25 cellular contexts compared by ENCODE assay signal in genomic region chr22:48083502-48083901, GRCh38.
DNase-seq lines count a peak whose midpoint lies in the region; ATAC-seq and TF ChIP-seq lines count a peak whose summit lies in the region.
"Had no signal": no experiment of that assay in that cellular context is flagged by ENCODE, and none has a peak within 500 bp of the region (broad histone marks: within the 10 kb centered on the region; RNA-seq: fewer than 3 reads in every experiment).

No MANE protein-coding gene starts in this region.

- POLR2A ChIA-PET in activated CD4-positive, alpha-beta memory T cell treated with anti-CD3 and anti-CD28 coated beads for 36 hours (lab: Charles Lee) = no interaction called here

- no peaks in the 10 kb centered on the region for H3F3A ChIP-seq in OCI-LY1 (ENCODE audit: insufficient read depth, low read length)

- intact Hi-C loops in natural killer cell (cut with micrococcal nuclease) = no loop called here
- intact Hi-C loops in activated CD4-positive, alpha-beta memory T cell treated with anti-CD3 and anti-CD28 coated beads for 36 hours (cut with micrococcal nuclease) = no loop called here

- H3K9me3 ChIP-seq in OCI-LY1 (ENCODE audit: low read length) = no peaks in the 10 kb centered on the region
- H3K9me3 ChIP-seq: prostate gland, upper lobe of left lung had no signal

- H3K79me2 ChIP-seq in OCI-LY1 (ENCODE audit: insufficient read depth, low read length) = no peaks in the 10 kb centered on the region

- H3K4me3 Mint-ChIP-seq in natural killer cell = peak overlapping the region; percentile 80
- no peak overlapping the region for H3K4me3 Mint-ChIP-seq in natural killer cell treated with Interleukin-12 subunit alpha and Interleukin-12 subunit beta and Interleukin-15 and Interleukin-18, amount 100 ng/mL, for 72 hours
- no peak overlapping the region for H3K4me3 Mint-ChIP-seq in activated T-cell treated with anti-CD3 and anti-CD28 coated beads, Interleukin-2, amount 50 U/mL, for 24 hours
- H3K4me3 Mint-ChIP-seq in activated CD4-positive, alpha-beta memory T cell treated with anti-CD3 and anti-CD28 coated beads for 36 hours = no peak overlapping the region
- H3K4me3 Mint-ChIP-seq: H9 had no signal

- peaks cover 42 to 43% of the 10 kb centered on the region in 2 donors for H3K27me3 Mint-ChIP-seq in natural killer cell (ENCODE audit: low read depth in 2 of 2)
- H3K27me3 Mint-ChIP-seq in natural killer cell treated with Interleukin-12 subunit alpha and Interleukin-12 subunit beta and Interleukin-15 and Interleukin-18, amount 100 ng/mL, for 72 hours = peaks cover 31 to 42% of the 10 kb centered on the region in 2 donors
- peaks cover 56% of the 10 kb centered on the region for H3K27me3 Mint-ChIP-seq in activated T-cell treated with anti-CD3 and anti-CD28 coated beads, Interleukin-2, amount 50 U/mL, for 24 hours
- H3K27me3 Mint-ChIP-seq in activated CD4-positive, alpha-beta memory T cell treated with anti-CD3 and anti-CD28 coated beads for 36 hours = peaks cover 16% of the 10 kb centered on the region

- H3K9ac ChIP-seq in OCI-LY1 (ENCODE audit: low read length) = peak overlapping the region; percentile 40; the same call in 1 of the 2 replicates

- peak overlapping the region in 1 of 2 donors; percentile 21 for H3K27ac Mint-ChIP-seq in natural killer cell
- no peak overlapping the region for H3K27ac Mint-ChIP-seq in natural killer cell treated with Interleukin-12 subunit alpha and Interleukin-12 subunit beta and Interleukin-15 and Interleukin-18, amount 100 ng/mL, for 72 hours
- H3K27ac Mint-ChIP-seq in activated T-cell treated with anti-CD3 and anti-CD28 coated beads, Interleukin-2, amount 50 U/mL, for 24 hours = no peak overlapping the region
- no peak overlapping the region for H3K27ac Mint-ChIP-seq in activated CD4-positive, alpha-beta memory T cell treated with anti-CD3 and anti-CD28 coated beads for 36 hours
- H3K27ac Mint-ChIP-seq: activated CD8-positive, alpha-beta T cell treated with anti-CD3 and anti-CD28 coated beads, Interleukin-2, amount 10 ng/mL, durations not matched to agents 7 days and 5 days; H9 had no signal

- TF ChIP-seq CTCF in natural killer cell (IDR thresholded peaks at IDR 0.05) (no peak), OCI-LY1 (IDR thresholded peaks at IDR 0.05; ENCODE audit: low read length) (no peak)

- no peaks in the 10 kb centered on the region for H4K20me1 ChIP-seq in OCI-LY1 (ENCODE audit: insufficient read depth, low read length)

- CTCF ChIA-PET in activated CD4-positive, alpha-beta memory T cell treated with anti-CD3 and anti-CD28 coated beads for 36 hours (lab: Charles Lee) = no interaction called here

- ATAC-seq in natural killer cell (no peak), HG02678 (IDR thresholded peaks at IDR 0.05; ENCODE audit: unreplicated experiment) (peak; percentile 32)
- no peak for ATAC-seq in natural killer cell treated with Interleukin-12 subunit alpha and Interleukin-12 subunit beta and Interleukin-15 and Interleukin-18, amount 100 ng/mL, for 72 hours
- ATAC-seq: K562, Panc1 had no signal

- no peak for DNase-seq in natural killer cell
- DNase-seq in natural killer cell treated with Interleukin-12 subunit alpha and Interleukin-12 subunit beta and Interleukin-15 and Interleukin-18, amount 100 ng/mL, for 72 hours (ENCODE audit: low spot score) = no peak
- no peak for DNase-seq in activated T-cell treated with anti-CD3 and anti-CD28 coated beads, Interleukin-2, amount 50 U/mL, for 24 hours
- DNase-seq in effector CD8-positive, alpha-beta T cell (lab: John Stamatoyannopoulos, UW) = no peak
- no peak for DNase-seq in activated CD4-positive, alpha-beta T cell treated with anti-CD3 and anti-CD28 coated beads, Interleukin-2, amount 50 U/mL, for 4 hours
- no peak for DNase-seq in activated CD4-positive, alpha-beta memory T cell treated with anti-CD3 and anti-CD28 coated beads for 36 hours
- DNase-seq: activated CD4-positive, CD25-positive, alpha-beta regulatory T cell treated with anti-CD3 and anti-CD28 coated beads, Interleukin-2, amount 50 U/mL, for 72 hours; activated gamma-delta T cell; cerebellar nuclear complex; DMS153; glutamatergic neuron; H9; kidney glomerular epithelial cell; NCI-H146; SIG-M5 had no signal

- no peaks in the 10 kb centered on the region for H3K27me3 ChIP-seq in OCI-LY1 (ENCODE audit: insufficient read depth, low read length)
- H3K27me3 ChIP-seq: upper lobe of left lung had no signal

- peaks cover 84% of the 10 kb centered on the region for H3K4me1 ChIP-seq in OCI-LY1 (ENCODE audit: insufficient read depth, low read length, severe bottlenecking)
- H3K4me1 ChIP-seq: prostate gland, upper lobe of left lung had no signal

- H2AFZ ChIP-seq in OCI-LY1 (ENCODE audit: low read length) = no peak overlapping the region

- no peaks in the 10 kb centered on the region for H3K36me3 Mint-ChIP-seq in natural killer cell
- H3K36me3 Mint-ChIP-seq in natural killer cell treated with Interleukin-12 subunit alpha and Interleukin-12 subunit beta and Interleukin-15 and Interleukin-18, amount 100 ng/mL, for 72 hours = no peaks in the 10 kb centered on the region
- H3K36me3 Mint-ChIP-seq in activated T-cell treated with anti-CD3 and anti-CD28 coated beads, Interleukin-2, amount 50 U/mL, for 24 hours (ENCODE audit: low read depth) = no peaks in the 10 kb centered on the region
- no peaks in the 10 kb centered on the region for H3K36me3 Mint-ChIP-seq in activated CD4-positive, alpha-beta memory T cell treated with anti-CD3 and anti-CD28 coated beads for 36 hours
- H3K36me3 Mint-ChIP-seq: CD8-positive, alpha-beta memory T cell had no signal

- H3K9me2 ChIP-seq in OCI-LY1 (ENCODE audit: low read depth, low read length) = no peaks in the 10 kb centered on the region

- peaks cover 46 to 64% of the 10 kb centered on the region in 2 donors for H3K4me1 Mint-ChIP-seq in natural killer cell
- peaks cover 29 to 33% of the 10 kb centered on the region in 2 donors for H3K4me1 Mint-ChIP-seq in natural killer cell treated with Interleukin-12 subunit alpha and Interleukin-12 subunit beta and Interleukin-15 and Interleukin-18, amount 100 ng/mL, for 72 hours (ENCODE audit: low read depth in 2 of 2)
- peaks cover 16% of the 10 kb centered on the region for H3K4me1 Mint-ChIP-seq in activated T-cell treated with anti-CD3 and anti-CD28 coated beads, Interleukin-2, amount 50 U/mL, for 24 hours (ENCODE audit: low read depth)
- peaks cover 4% of the 10 kb centered on the region for H3K4me1 Mint-ChIP-seq in activated CD4-positive, alpha-beta memory T cell treated with anti-CD3 and anti-CD28 coated beads for 36 hours (ENCODE audit: low read depth)

- no peaks in the 10 kb centered on the region for H3K36me3 ChIP-seq in OCI-LY1 (ENCODE audit: insufficient read depth, low read length)
- H3K36me3 ChIP-seq: prostate gland, upper lobe of left lung had no signal

- H3K4me2 ChIP-seq in OCI-LY1 (ENCODE audit: low read length) = peak overlapping the region; percentile 40; the same call in 1 of the 2 replicates

- no peak overlapping the region for H3K4me3 ChIP-seq in OCI-LY1 (ENCODE audit: low read depth, low read length, poor library complexity, severe bottlenecking)
- H3K4me3 ChIP-seq: K562, prostate gland, upper lobe of left lung had no signal

- H3K9me3 Mint-ChIP-seq in natural killer cell = no peaks in the 10 kb centered on the region
- no peaks in the 10 kb centered on the region for H3K9me3 Mint-ChIP-seq in natural killer cell treated with Interleukin-12 subunit alpha and Interleukin-12 subunit beta and Interleukin-15 and Interleukin-18, amount 100 ng/mL, for 72 hours
- H3K9me3 Mint-ChIP-seq in activated T-cell treated with anti-CD3 and anti-CD28 coated beads, Interleukin-2, amount 50 U/mL, for 24 hours = no peaks in the 10 kb centered on the region
- no peaks in the 10 kb centered on the region for H3K9me3 Mint-ChIP-seq in activated CD4-positive, alpha-beta memory T cell treated with anti-CD3 and anti-CD28 coated beads for 36 hours
- H3K9me3 Mint-ChIP-seq: CD8-positive, alpha-beta memory T cell; H9 had no signal

- peak overlapping the region; percentile 80 for H3K27ac ChIP-seq in OCI-LY1 (ENCODE audit: low read depth, low read length, poor library complexity, severe bottlenecking)
- H3K27ac ChIP-seq: 22Rv1, epithelial cell of prostate, prostate gland, upper lobe of left lung had no signal
